ENCODE assay signal across 10 cellular contexts in the genomic region with DNA sequence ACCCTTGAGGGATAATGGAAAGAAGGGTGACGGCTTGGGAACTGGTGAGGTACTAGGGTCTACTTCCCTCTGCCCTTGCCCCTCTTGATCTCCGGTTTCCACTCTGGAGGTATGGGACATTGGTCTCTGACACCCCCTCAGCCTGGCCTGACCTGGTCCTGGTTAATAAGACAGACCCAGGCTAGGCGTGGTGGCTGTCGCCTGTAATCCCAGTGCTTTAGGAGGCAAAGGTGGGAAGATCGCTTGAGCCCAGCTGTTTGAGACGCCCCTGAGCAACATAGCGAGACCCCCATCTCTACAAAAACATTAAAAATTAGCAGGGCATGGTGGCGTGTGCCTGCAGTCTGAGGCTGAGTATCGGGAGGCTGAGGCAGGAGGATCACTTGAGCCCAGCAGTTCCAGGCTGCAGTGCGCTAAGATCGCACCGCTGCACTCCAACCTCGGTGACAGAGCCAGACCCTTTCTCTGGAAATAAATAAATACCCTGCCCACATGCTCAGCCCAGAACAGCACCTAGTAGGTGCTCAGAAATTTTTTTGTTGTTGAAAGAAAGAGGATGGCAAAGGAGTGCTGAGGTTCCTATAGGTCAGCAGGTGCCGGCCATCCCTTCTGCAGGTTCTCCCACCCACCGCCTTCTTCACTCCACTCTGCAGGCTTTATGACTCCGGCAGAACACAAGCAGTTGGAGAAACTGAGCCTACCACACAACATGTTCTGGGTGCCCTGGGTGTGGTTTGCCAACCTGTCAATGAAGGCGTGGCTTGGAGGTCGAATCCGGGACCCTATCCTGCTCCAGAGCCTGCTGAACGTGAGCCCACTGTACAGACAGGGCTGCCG. TPM values are rescaled to one million over a fixed set of nuclear protein-coding genes. Genes with fewer than 3 reads are reported as not detected.
A peak's percentile ranks its signal among the peaks of the same experiment; 100 is the strongest.
DNase-seq lines count a peak whose midpoint lies in the region; ATAC-seq and TF ChIP-seq lines count a peak whose summit lies in the region.
"Had no signal": no experiment of that assay in that cellular context is flagged by ENCODE, and none has a peak within 500 bp of the region (broad histone marks: within the 10 kb centered on the region; RNA-seq: fewer than 3 reads in every experiment).

No MANE protein-coding gene starts in this region.

- H3K27me3 Mint-ChIP-seq in activated naive CD4-positive, alpha-beta T cell treated with anti-CD3 and anti-CD28 coated beads, Interleukin-2, amount 50 U/mL, for 24 hours, result peaks cover 2% of the 10 kb centered on the region
- H3K27me3 Mint-ChIP-seq in activated naive CD4-positive, alpha-beta T cell treated with anti-CD3 and anti-CD28 coated beads, Interleukin-2, amount 10 ng/mL, durations not matched to agents 7 days and 5 days, result peaks cover 45% of the 10 kb centered on the region

- CTCF ChIA-PET in activated naive CD4-positive, alpha-beta T cell treated with anti-CD3 and anti-CD28 coated beads, Interleukin-2, amount 10 ng/mL, durations not matched to agents 7 days and 5 days (lab: Charles Lee), result interaction anchor here (1.9 kb wide), 1 partner anchor 151 kb away, joined by 6 read pairs; no protein-coding TSS in a partner anchor

- peak overlapping the region in 1 of 2 donors; percentile 53 for H3K4me3 ChIP-seq in muscle layer of colon (ENCODE audit: low read depth in 1 of 2, low read length in 2 of 2)
- peak overlapping the region; percentile 41 to 52 for H3K4me3 ChIP-seq in testis

- intact Hi-C loops in testis (cut with DNase I; ENCODE audit: low total_unique reads), result loop anchor here (10.0 kb wide), 1 partner anchor 162 kb away; the partner anchor contains the start of genes FEN1 and TMEM258

- H3K4me1 ChIP-seq in muscle layer of colon (ENCODE audit: insufficient read depth, low read length) (peaks cover 11% of the 10 kb centered on the region), testis (peaks cover 27% of the 10 kb centered on the region)

- 71 to 83% methylated on average over 19 to 21 of the region's 21 CpGs for WGBS in testis, 2 donors

- H3K27ac Mint-ChIP-seq in activated naive CD4-positive, alpha-beta T cell treated with anti-CD3 and anti-CD28 coated beads, Interleukin-2, amount 50 U/mL, for 24 hours, result no peak overlapping the region
- no peak overlapping the region for H3K27ac Mint-ChIP-seq in activated naive CD4-positive, alpha-beta T cell treated with anti-CD3 and anti-CD28 coated beads, Interleukin-2, amount 10 ng/mL, durations not matched to agents 7 days and 5 days

- no peak overlapping the region for H3K9ac ChIP-seq in muscle layer of colon (ENCODE audit: low read length)

- no peak for DNase-seq in activated naive CD4-positive, alpha-beta T cell treated with anti-CD3 and anti-CD28 coated beads, Interleukin-2, amount 10 ng/mL, durations not matched to agents 7 days and 5 days
- DNase-seq in testis, result no peak
- DNase-seq in GM03348 (ENCODE audit: low spot score), result no peak
- no peak for DNase-seq in omental fat pad (ENCODE audit: low spot score)
- DNase-seq in T-helper 1 cell, result no peak
- DNase-seq: KBM-7, NCI-H446 had no signal

- H3K27me3 ChIP-seq in muscle layer of colon (ENCODE audit: control insufficient read depth in 1 of 2, insufficient read depth in 2 of 2, low read length in 2 of 2) (no peaks in the 10 kb centered on the region), testis (no peaks in the 10 kb centered on the region)

- no peak for ATAC-seq in omental fat pad (ENCODE audit: low FRiP score)

- H3K9me3 ChIP-seq in muscle layer of colon (ENCODE audit: low read length), result no peaks in the 10 kb centered on the region
- no peaks in the 10 kb centered on the region for H3K9me3 ChIP-seq in testis

- H3K4me3 Mint-ChIP-seq in activated naive CD4-positive, alpha-beta T cell treated with anti-CD3 and anti-CD28 coated beads, Interleukin-2, amount 50 U/mL, for 24 hours, result peak overlapping the region; percentile 11
- no peak overlapping the region for H3K4me3 Mint-ChIP-seq in activated naive CD4-positive, alpha-beta T cell treated with anti-CD3 and anti-CD28 coated beads, Interleukin-2, amount 10 ng/mL, durations not matched to agents 7 days and 5 days

- H3K36me3 Mint-ChIP-seq in activated naive CD4-positive, alpha-beta T cell treated with anti-CD3 and anti-CD28 coated beads, Interleukin-2, amount 50 U/mL, for 24 hours, result no peaks in the 10 kb centered on the region
- H3K36me3 Mint-ChIP-seq in activated naive CD4-positive, alpha-beta T cell treated with anti-CD3 and anti-CD28 coated beads, Interleukin-2, amount 10 ng/mL, durations not matched to agents 7 days and 5 days, result no peaks in the 10 kb centered on the region

- TF ChIP-seq CTCF in testis (IDR thresholded peaks at IDR 0.05) (no peak), omental fat pad (IDR thresholded peaks at IDR 0.05) (no peak)

- H3K27ac ChIP-seq in cingulate gyrus (ENCODE audit: low read depth, low read length) (peak overlapping the region; percentile 92), muscle layer of colon (ENCODE audit: low read depth, low read length) (peak overlapping the region; percentile 19), testis (peak overlapping the region; percentile 18 to 90)

- TF ChIP-seq POLR2A in testis (IDR thresholded peaks at IDR 0.05), result no peak

- H3K4me1 Mint-ChIP-seq in activated naive CD4-positive, alpha-beta T cell treated with anti-CD3 and anti-CD28 coated beads, Interleukin-2, amount 50 U/mL, for 24 hours, result peaks cover 5% of the 10 kb centered on the region
- H3K4me1 Mint-ChIP-seq in activated naive CD4-positive, alpha-beta T cell treated with anti-CD3 and anti-CD28 coated beads, Interleukin-2, amount 10 ng/mL, durations not matched to agents 7 days and 5 days, result peaks cover 14% of the 10 kb centered on the region

- H3K9me3 Mint-ChIP-seq in activated naive CD4-positive, alpha-beta T cell treated with anti-CD3 and anti-CD28 coated beads, Interleukin-2, amount 50 U/mL, for 24 hours, result no peaks in the 10 kb centered on the region
- no peaks in the 10 kb centered on the region for H3K9me3 Mint-ChIP-seq in activated naive CD4-positive, alpha-beta T cell treated with anti-CD3 and anti-CD28 coated beads, Interleukin-2, amount 10 ng/mL, durations not matched to agents 7 days and 5 days

- H3K36me3 ChIP-seq in muscle layer of colon (ENCODE audit: insufficient read depth, low read length) (peaks cover 8% of the 10 kb centered on the region), testis (ENCODE audit: low read depth, missing control alignments) (no peaks in the 10 kb centered on the region)

RNA-seq across cellular contexts. Expression of gene BEST1, which starts 6.3 kb away (rescaled TPM):
- total RNA-seq in testis (10 to 100 TPM; 21.0 to 33.4 TPM), omental fat pad (10 to 100 TPM in 3 of 4 donors, 1 to 10 TPM in 1; 5.8 to 17.0 (median 12.0) TPM)
- 9.2 TPM for polyA plus RNA-seq in testis (ENCODE audit: insufficient read depth, low read depth, low replicate concordance)

RNA-seq across cellular contexts. Expression of gene FTH1, which starts 11.0 kb away (rescaled TPM):
- 1,000 to 10,000 TPM; 1,162 to 1,419 TPM for total RNA-seq in testis
- polyA plus RNA-seq in testis (ENCODE audit: insufficient read depth, low read depth, low replicate concordance), result 2,237 TPM
- total RNA-seq in omental fat pad, result 1,000 to 10,000 TPM; 3,477 to 7,075 (median 4,643) TPM

RNA-seq across cellular contexts. Expression of gene RAB3IL1, which starts 39.0 kb away (rescaled TPM):
- 10 to 100 TPM; 57.7 to 65.8 TPM for total RNA-seq in testis
- polyA plus RNA-seq in testis (ENCODE audit: insufficient read depth, low read depth, low replicate concordance), result 88.2 TPM
- total RNA-seq in omental fat pad, result 10 to 100 TPM; 18.5 to 37.8 (median 25.4) TPM

Comparison
In these comparisons a context has a peak if more than half of its experiments do, and no peak if none do; other contexts are left out.
1. H3K27ac ChIP-seq: peak in every context shown above with its lines; median percentile 92 in cingulate gyrus; 54 in testis; 19 in muscle layer of colon.